15 cellular contexts compared by ENCODE assay signal in genomic region chr13:24214528-24214927, GRCh38. TPM values are rescaled to one million over a fixed set of nuclear protein-coding genes. Genes with fewer than 3 reads are reported as not detected.
A peak's percentile ranks its signal among the peaks of the same experiment; 100 is the strongest.
DNase-seq lines count a peak whose midpoint lies in the region; ATAC-seq and TF ChIP-seq lines count a peak whose summit lies in the region.
"Had no signal": no experiment of that assay in that cellular context is flagged by ENCODE, and none has a peak within 500 bp of the region (broad histone marks: within the 10 kb centered on the region; RNA-seq: fewer than 3 reads in every experiment).

No MANE protein-coding gene starts in this region.

- ATAC-seq in GM18868 (IDR thresholded peaks at IDR 0.05; ENCODE audit: unreplicated experiment) (peak; percentile 61), HG02588 (IDR thresholded peaks at IDR 0.05; ENCODE audit: unreplicated experiment) (peak; percentile 56), GM21737 (IDR thresholded peaks at IDR 0.05; ENCODE audit: unreplicated experiment) (no peak)
- ATAC-seq: left ventricle myocardium superior had no signal

- no peaks in the 10 kb centered on the region for H3K9me2 ChIP-seq in Loucy (replicated peaks; ENCODE audit: low read depth, low read length)

- no peak overlapping the region for H3K4me3 ChIP-seq in Loucy (ENCODE audit: low read length, poor library complexity, severe bottlenecking)
- H3K4me3 ChIP-seq in smooth muscle cell, result no peak overlapping the region
- H3K4me3 ChIP-seq: cardiac muscle cell, skin epidermis, tibial artery had no signal

- TF ChIP-seq CTCF in Loucy (conservative IDR thresholded peaks at IDR 0.05; ENCODE audit: low read length), result no peak
- no peak for TF ChIP-seq CTCF in nephron (IDR thresholded peaks at IDR 0.05; ENCODE audit: unreplicated experiment in 3 of 3)
- TF ChIP-seq CTCF in smooth muscle cell (IDR thresholded peaks at IDR 0.05; ENCODE audit: borderline replicate concordance, insufficient read depth, poor library complexity, severe bottlenecking), result no peak

- H3F3A ChIP-seq in Loucy (ENCODE audit: low read depth), result peaks cover 3% of the 10 kb centered on the region; the same call in 1 of the 2 replicates
- H3F3A ChIP-seq in smooth muscle cell (ENCODE audit: low read depth), result no peaks in the 10 kb centered on the region

- peak overlapping the region; percentile 72 to 93 (median 83) for H3K27ac Mint-ChIP-seq in nephron
- H3K27ac Mint-ChIP-seq: activated CD8-positive, alpha-beta T cell treated with anti-CD3 and anti-CD28 coated beads for 36 hours had no signal

- H2AFZ ChIP-seq in Loucy (ENCODE audit: low read length) (no peak overlapping the region), smooth muscle cell (ENCODE audit: low read depth) (no peak overlapping the region)

- WGBS in smooth muscle cell (ENCODE audit: low lambda C conversion rate), result 74% methylated on average over 2 of the region's 2 CpGs

- H3K4me2 ChIP-seq in Loucy (ENCODE audit: low read depth, low read length, poor library complexity, severe bottlenecking) (peak overlapping the region; percentile 36), smooth muscle cell (no peak overlapping the region)

- H3K9ac ChIP-seq in Loucy (ENCODE audit: low read depth, low read length, poor library complexity, severe bottlenecking) (peak overlapping the region; percentile 4), smooth muscle cell (ENCODE audit: low read depth) (no peak overlapping the region)

- H3K27me3 Mint-ChIP-seq in nephron (ENCODE audit: low read depth), result no peaks in the 10 kb centered on the region
- H3K27me3 Mint-ChIP-seq: activated CD8-positive, alpha-beta T cell treated with anti-CD3 and anti-CD28 coated beads for 36 hours had no signal

- H3K4me1 ChIP-seq in Loucy (ENCODE audit: insufficient read depth, low read length, poor library complexity, severe bottlenecking) (peaks cover 41% of the 10 kb centered on the region), smooth muscle cell (ENCODE audit: low read depth) (peaks cover 6% of the 10 kb centered on the region)

- H3K36me3 Mint-ChIP-seq in nephron (ENCODE audit: low read depth), result peaks cover 3% of the 10 kb centered on the region

- no peak overlapping the region for H3K4me3 Mint-ChIP-seq in nephron
- H3K4me3 Mint-ChIP-seq: activated CD8-positive, alpha-beta T cell treated with anti-CD3 and anti-CD28 coated beads for 36 hours had no signal

- H4K20me1 ChIP-seq in Loucy (ENCODE audit: insufficient read depth, low read length, poor library complexity, severe bottlenecking) (no peaks in the 10 kb centered on the region), smooth muscle cell (ENCODE audit: low read depth) (no peaks in the 10 kb centered on the region)

- H3K27ac ChIP-seq in smooth muscle cell (ENCODE audit: low read depth), result no peak overlapping the region
- H3K27ac ChIP-seq: cardiac muscle cell, tibial artery had no signal

- H3K79me2 ChIP-seq in Loucy (ENCODE audit: insufficient read depth, low read length), result peaks cover 77% of the 10 kb centered on the region
- H3K79me2 ChIP-seq in smooth muscle cell (ENCODE audit: low read depth), result no peaks in the 10 kb centered on the region

- H3K9me3 Mint-ChIP-seq in nephron, result no peaks in the 10 kb centered on the region
- H3K9me3 Mint-ChIP-seq: activated CD8-positive, alpha-beta T cell treated with anti-CD3 and anti-CD28 coated beads for 36 hours had no signal

- H3K9me3 ChIP-seq in Loucy (ENCODE audit: insufficient read depth, low read depth, low read length) (no peaks in the 10 kb centered on the region), smooth muscle cell (replicated peaks; ENCODE audit: low read depth) (no peaks in the 10 kb centered on the region)
- H3K9me3 ChIP-seq: tibial artery had no signal

- H3K4me1 Mint-ChIP-seq in nephron, result peaks cover 41% of the 10 kb centered on the region

- DNase-seq in pons (ENCODE audit: low spot score), result no peak
- DNase-seq in NCI-H446 (lab: John Stamatoyannopoulos, UW), result no peak
- no peak for DNase-seq in smooth muscle cell (lab: John Stamatoyannopoulos, UW; ENCODE audit: unreplicated experiment)
- DNase-seq: activated CD8-positive, alpha-beta T cell treated with anti-CD3 and anti-CD28 coated beads for 36 hours; COR-L47; left ventricle myocardium superior; NCI-H1092; tibial artery had no signal

- H3K27me3 ChIP-seq in Loucy (ENCODE audit: insufficient read depth, low read length, poor library complexity, severe bottlenecking) (no peaks in the 10 kb centered on the region), smooth muscle cell (ENCODE audit: low read depth) (no peaks in the 10 kb centered on the region)
- H3K27me3 ChIP-seq: cardiac muscle cell, tibial artery had no signal

- H3K36me3 ChIP-seq in Loucy (ENCODE audit: insufficient read depth, low read length), result no peaks in the 10 kb centered on the region
- H3K36me3 ChIP-seq in smooth muscle cell (ENCODE audit: low read depth), result no peaks in the 10 kb centered on the region
- H3K36me3 ChIP-seq: cardiac muscle cell, tibial artery had no signal

RNA-seq across cellular contexts. Expression of gene SPATA13, which starts 54.0 kb away (rescaled TPM):
- 14.6 and 16.6 TPM in 2 replicates for total RNA-seq in smooth muscle cell
- 3.8 and 7.1 TPM in 2 replicates for polyA plus RNA-seq in smooth muscle cell
